In genomic region chr19:6439743-6440142, GRCh38 we compare ENCODE assay signal across 32 cellular contexts. TPM values are rescaled to one million over a fixed set of nuclear protein-coding genes. Genes with fewer than 3 reads are reported as not detected.
"Had no signal": no experiment of that assay in that cellular context is flagged by ENCODE, and none has a peak within 500 bp of the region (broad histone marks: within the 10 kb centered on the region; RNA-seq: fewer than 3 reads in every experiment).

No MANE protein-coding gene starts in this region.

- H3K9me3 ChIP-seq: ovary, psoas muscle, suprapubic skin, testis, tibial artery, transverse colon, upper lobe of right lung, uterus had no signal

- H3K4me3 ChIP-seq: neural progenitor cell, ovary, psoas muscle, skin epidermis, smooth muscle cell, suprapubic skin, testis, tibial artery, transverse colon, upper lobe of right lung, uterus had no signal

- H3K9me3 Mint-ChIP-seq: naive thymus-derived CD4-positive, alpha-beta T cell; natural killer cell; nephron; neural progenitor cell; stimulated activated effector memory CD8-positive, alpha-beta T cell treated with anti-CD3 and anti-CD28 coated beads, Interleukin-12 subunit alpha, Interleukin-12 subunit beta, amount 100 ng/mL, for 72 hours; stimulated activated naive CD8-positive, alpha-beta T cell treated with anti-CD3 and anti-CD28 coated beads, Interleukin-15, amount 100 ng/mL, for 72 hours; type B pancreatic cell had no signal

- H3K4me1 ChIP-seq: neural progenitor cell, parathyroid adenoma, psoas muscle, suprapubic skin, testis, tibial artery, transverse colon, upper lobe of right lung, uterus had no signal

- H3K9ac ChIP-seq: neural progenitor cell, parathyroid adenoma had no signal

- ATAC-seq: naive thymus-derived CD4-positive, alpha-beta T cell; natural killer cell; psoas muscle; sciatic nerve; stimulated activated effector memory CD8-positive, alpha-beta T cell treated with anti-CD3 and anti-CD28 coated beads, Interleukin-12 subunit alpha, Interleukin-12 subunit beta, amount 100 ng/mL, for 72 hours; stimulated activated naive CD8-positive, alpha-beta T cell treated with anti-CD3 and anti-CD28 coated beads, Interleukin-15, amount 100 ng/mL, for 72 hours; stimulated activated naive CD8-positive, alpha-beta T cell treated with anti-CD3 and anti-CD28 coated beads, Interleukin-15, Interleukin-2, amounts not matched to agents 100 U/mL and 50 U/mL, for 24 hours had no signal

- H3K36me3 ChIP-seq: neural progenitor cell, ovary, upper lobe of right lung, uterus had no signal

- H3K27me3 ChIP-seq: neural progenitor cell, ovary, suprapubic skin, testis, tibial artery, transverse colon, upper lobe of right lung, uterus had no signal

- H3K27ac Mint-ChIP-seq: naive thymus-derived CD4-positive, alpha-beta T cell; natural killer cell; nephron; neural progenitor cell; progenitor cell of endocrine pancreas; stimulated activated effector memory CD8-positive, alpha-beta T cell treated with anti-CD3 and anti-CD28 coated beads, Interleukin-12 subunit alpha, Interleukin-12 subunit beta, amount 100 ng/mL, for 72 hours; stimulated activated naive CD8-positive, alpha-beta T cell treated with anti-CD3 and anti-CD28 coated beads, Interleukin-15, amount 100 ng/mL, for 72 hours; type B pancreatic cell had no signal

- H3K27me3 Mint-ChIP-seq: naive thymus-derived CD4-positive, alpha-beta T cell; progenitor cell of endocrine pancreas; stimulated activated naive CD8-positive, alpha-beta T cell treated with anti-CD3 and anti-CD28 coated beads, Interleukin-15, amount 100 ng/mL, for 72 hours; type B pancreatic cell had no signal

- DNase-seq: naive thymus-derived CD4-positive, alpha-beta T cell; natural killer cell; occipital lobe; ovary; posterior cingulate gyrus; psoas muscle; right cardiac atrium; stimulated activated CD4-positive, alpha-beta T cell treated with anti-CD3 and anti-CD28 coated beads, Interleukin-15, amount 100 ng/mL, for 24 hours; stimulated activated CD4-positive, alpha-beta T cell treated with anti-CD3 and anti-CD28 coated beads, Interleukin-2, amount 100 ng/mL, for 24 hours; stimulated activated CD4-positive, alpha-beta T cell treated with anti-CD3 and anti-CD28 coated beads, Interleukin-2, amount 100 ng/mL, for 48 hours; stimulated activated CD4-positive, alpha-beta T cell treated with anti-CD3 and anti-CD28 coated beads, Interleukin-4, amount 100 ng/mL, for 24 hours; stimulated activated naive CD4-positive, alpha-beta T cell; stimulated activated naive CD8-positive, alpha-beta T cell treated with anti-CD3 and anti-CD28 coated beads, Interleukin-15, amount 100 ng/mL, for 72 hours; stimulated activated naive CD8-positive, alpha-beta T cell treated with anti-CD3 and anti-CD28 coated beads, Interleukin-15, Interleukin-2, amounts not matched to agents 100 U/mL and 50 U/mL, for 24 hours; substantia nigra; testis; tibial artery; transverse colon; upper lobe of right lung; uterus had no signal

- H3K36me3 Mint-ChIP-seq: natural killer cell; stimulated activated effector memory CD8-positive, alpha-beta T cell treated with anti-CD3 and anti-CD28 coated beads, Interleukin-12 subunit alpha, Interleukin-12 subunit beta, amount 100 ng/mL, for 72 hours had no signal

- H2AFZ ChIP-seq: neural progenitor cell, parathyroid adenoma had no signal

- H3K4me2 ChIP-seq: neural progenitor cell, smooth muscle cell had no signal

- H3K79me2 ChIP-seq: parathyroid adenoma had no signal

- H3K4me3 Mint-ChIP-seq: naive thymus-derived CD4-positive, alpha-beta T cell; natural killer cell; nephron; neural progenitor cell; stimulated activated effector memory CD8-positive, alpha-beta T cell treated with anti-CD3 and anti-CD28 coated beads, Interleukin-12 subunit alpha, Interleukin-12 subunit beta, amount 100 ng/mL, for 72 hours; stimulated activated naive CD8-positive, alpha-beta T cell treated with anti-CD3 and anti-CD28 coated beads, Interleukin-15, amount 100 ng/mL, for 72 hours; type B pancreatic cell had no signal

- H3K27ac ChIP-seq: neural progenitor cell, ovary, parathyroid adenoma, psoas muscle, skin epidermis, suprapubic skin, testis, tibial artery, transverse colon, upper lobe of right lung, uterus had no signal

- H3K4me1 Mint-ChIP-seq: naive thymus-derived CD4-positive, alpha-beta T cell; natural killer cell; neural progenitor cell; stimulated activated effector memory CD8-positive, alpha-beta T cell treated with anti-CD3 and anti-CD28 coated beads, Interleukin-12 subunit alpha, Interleukin-12 subunit beta, amount 100 ng/mL, for 72 hours; stimulated activated naive CD8-positive, alpha-beta T cell treated with anti-CD3 and anti-CD28 coated beads, Interleukin-15, amount 100 ng/mL, for 72 hours had no signal

RNA-seq across cellular contexts. Expression of gene SLC25A41, which starts 6.2 kb away (rescaled TPM):
- total RNA-seq: natural killer cell, osteoblast, smooth muscle cell, suprapubic skin, upper lobe of right lung, urinary bladder had no signal
- polyA plus RNA-seq: naive thymus-derived CD4-positive, alpha-beta T cell had no signal

RNA-seq across cellular contexts. Expression of gene CRB3, which starts 24.3 kb away (rescaled TPM):
- total RNA-seq: occipital lobe, osteoblast, psoas muscle, right cardiac atrium, sciatic nerve had no signal

RNA-seq across cellular contexts. Expression of gene DENND1C, which starts 41.8 kb away (rescaled TPM):
- total RNA-seq: occipital lobe, osteoblast, smooth muscle cell had no signal
